In genomic region chr10:91009121-91009520, GRCh38 we compare ENCODE assay signal across 12 cellular contexts.
DNase-seq lines count a peak whose midpoint lies in the region; ATAC-seq and TF ChIP-seq lines count a peak whose summit lies in the region.
"Had no signal": no experiment of that assay in that cellular context is flagged by ENCODE, and none has a peak within 500 bp of the region (broad histone marks: within the 10 kb centered on the region; RNA-seq: fewer than 3 reads in every experiment).

No MANE protein-coding gene starts in this region.

- H3K4me3 Mint-ChIP-seq in stimulated activated naive B cell treated with anti-CD40 and anti-IgM and Interleukin-4, amounts not matched to agents 10 μg/mL and 1 μg/mL and 100 μg/mL, for 72 hours: no peak overlapping the region

- H3K36me3 Mint-ChIP-seq in stimulated activated naive B cell treated with anti-CD40 and anti-IgM and Interleukin-4, amounts not matched to agents 10 μg/mL and 1 μg/mL and 100 μg/mL, for 72 hours: peaks cover 13 to 24% of the 10 kb centered on the region in 2 donors
- H3K36me3 Mint-ChIP-seq: CD4-positive, alpha-beta memory T cell had no signal

- H3K27ac Mint-ChIP-seq in stimulated activated naive B cell treated with anti-CD40 and anti-IgM and Interleukin-4, amounts not matched to agents 10 μg/mL and 1 μg/mL and 100 μg/mL, for 72 hours: peak overlapping the region; percentile 99

- no peak overlapping the region for H3K4me3 ChIP-seq in SJCRH30
- no peak overlapping the region for H3K4me3 ChIP-seq in uterus
- no peak overlapping the region for H3K4me3 ChIP-seq in foreskin fibroblast (ENCODE audit: low read depth in 1 of 2, low read length in 2 of 2)

- peaks cover 3% of the 10 kb centered on the region for H3K4me1 ChIP-seq in SJCRH30
- H3K4me1 ChIP-seq in uterus: no peaks in the 10 kb centered on the region

- ATAC-seq in stimulated activated naive B cell treated with anti-CD40 and anti-IgM and Interleukin-4, amounts not matched to agents 10 μg/mL and 1 μg/mL and 100 μg/mL, for 72 hours (replicated peaks): no peak

- TF ChIP-seq POLR2A in uterus (IDR thresholded peaks at IDR 0.05): no peak

- peaks cover 8 to 10% of the 10 kb centered on the region in 2 donors for H3K9me3 Mint-ChIP-seq in stimulated activated naive B cell treated with anti-CD40 and anti-IgM and Interleukin-4, amounts not matched to agents 10 μg/mL and 1 μg/mL and 100 μg/mL, for 72 hours

- no peaks in the 10 kb centered on the region for H3K27me3 ChIP-seq in SJCRH30
- H3K27me3 ChIP-seq in uterus: no peaks in the 10 kb centered on the region
- H3K27me3 ChIP-seq: BE2C had no signal

- H3K27me3 Mint-ChIP-seq in stimulated activated naive B cell treated with anti-CD40 and anti-IgM and Interleukin-4, amounts not matched to agents 10 μg/mL and 1 μg/mL and 100 μg/mL, for 72 hours: no peaks in the 10 kb centered on the region

- peaks cover 49 to 73% of the 10 kb centered on the region in 2 donors for H3K4me1 Mint-ChIP-seq in stimulated activated naive B cell treated with anti-CD40 and anti-IgM and Interleukin-4, amounts not matched to agents 10 μg/mL and 1 μg/mL and 100 μg/mL, for 72 hours

- H3K9me3 ChIP-seq in SJCRH30 (replicated peaks) (no peaks in the 10 kb centered on the region), uterus (no peaks in the 10 kb centered on the region)
- H3K9me3 ChIP-seq: BE2C had no signal

- H3K36me3 ChIP-seq in SJCRH30: no peaks in the 10 kb centered on the region
- H3K36me3 ChIP-seq in uterus: no peaks in the 10 kb centered on the region
- H3K36me3 ChIP-seq: BE2C had no signal

- peak overlapping the region; percentile 17 for H3K27ac ChIP-seq in SJCRH30
- no peak overlapping the region for H3K27ac ChIP-seq in uterus
- H3K27ac ChIP-seq: C4-2B had no signal

- intact Hi-C loops in uterus (cut with DNase I; ENCODE audit: low total_unique reads): no loop called here

- DNase-seq in ELF-1 (ENCODE audit: low read depth, low spot score) (peak; percentile 7), SJCRH30 (peak; percentile 19 to 53), myocyte (ENCODE audit: low read depth) (peak; percentile 79), uterus (no peak), foreskin fibroblast (no peak)
- DNase-seq in stimulated activated naive B cell treated with anti-CD40 and anti-IgM and Interleukin-4, amounts not matched to agents 10 μg/mL and 1 μg/mL and 100 μg/mL, for 72 hours: no peak
- no peak for DNase-seq in stimulated activated CD4-positive, alpha-beta T cell treated with anti-CD3 and anti-CD28 coated beads, Interleukin-1b, Interleukin-23, amount 100 ng/mL, for 48 hours
- DNase-seq: BE2C; CD4-positive, alpha-beta memory T cell; DMS79; EL had no signal

- TF ChIP-seq CTCF in uterus (IDR thresholded peaks at IDR 0.05) (no peak), foreskin fibroblast (IDR thresholded peaks at IDR 0.05; ENCODE audit: low read depth, low read length) (no peak)

Comparison
In these comparisons a context has a peak if more than half of its experiments do, and no peak if none do; other contexts are left out.
1. DNase-seq: peak in ELF-1 (single experiment), SJCRH30 (2 of 2) and myocyte (single experiment); none in stimulated activated naive B cell treated with anti-CD40 and anti-IgM and Interleukin-4, amounts not matched to agents 10 μg/mL and 1 μg/mL and 100 μg/mL, for 72 hours (single experiment), uterus (0 of 2), stimulated activated CD4-positive, alpha-beta T cell treated with anti-CD3 and anti-CD28 coated beads, Interleukin-1b, Interleukin-23, amount 100 ng/mL, for 48 hours (single experiment) and foreskin fibroblast (0 of 2).